Comparison of ENCODE assay signal across 8 cellular contexts in genomic region chr16:16021988-16022682, GRCh38.
DNase-seq lines count a peak whose midpoint lies in the region; ATAC-seq and TF ChIP-seq lines count a peak whose summit lies in the region.

No MANE protein-coding gene starts in this region.

- TF ChIP-seq EP300 in ovary (IDR thresholded peaks at IDR 0.05): no peak

- intact Hi-C loops in ovary (cut with DNase I): loop anchor here in 1 of 4 donors (5.0 to 10.0 kb wide), 2 partner anchors 70 to 103 kb away; no protein-coding TSS in a partner anchor

- H3K9me3 ChIP-seq in WERI-Rb-1 (ENCODE audit: severe bottlenecking) (no peaks in the 10 kb centered on the region), ovary (no peaks in the 10 kb centered on the region)

- TF ChIP-seq CTCF in AG09319 (IDR thresholded peaks at IDR 0.05; ENCODE audit: low read depth, low read length): no peak
- TF ChIP-seq CTCF in WERI-Rb-1 (IDR thresholded peaks at IDR 0.05; ENCODE audit: low read depth, low read length): no peak
- TF ChIP-seq CTCF in ovary (IDR thresholded peaks at IDR 0.05): no peak

- TF ChIP-seq POLR2A in ovary (IDR thresholded peaks at IDR 0.05): no peak

- H3K27me3 ChIP-seq in WERI-Rb-1 (ENCODE audit: insufficient read depth, low read depth, severe bottlenecking) (no peaks in the 10 kb centered on the region), ovary (no peaks in the 10 kb centered on the region)

- peaks cover 28% of the 10 kb centered on the region for H3K36me3 ChIP-seq in WERI-Rb-1
- H3K36me3 ChIP-seq in ovary: no peaks in the 10 kb centered on the region

- DNase-seq in AG09319 (ENCODE audit: extremely low read depth, low read depth) (peak; percentile 92), HT-29 (ENCODE audit: low spot score) (peak; percentile 95), WERI-Rb-1 (peak; percentile 94), glomerular visceral epithelial cell (ENCODE audit: extremely low spot score) (peak; percentile 93), ovary (peak; percentile 97 to 99 (median 97)), NCI-H1436 treated with DMSO at 0.1 percent for 48 hours (lab: John Stamatoyannopoulos, UW) (no peak)

- H3K4me3 ChIP-seq in WERI-Rb-1 (ENCODE audit: low read depth, low read length) (no peak overlapping the region), ovary (no peak overlapping the region)

- H3K4me1 ChIP-seq in ovary (ENCODE audit: insufficient read depth): peaks cover 13% of the 10 kb centered on the region

- 1 to 16% (median 3%) methylated on average over 8 to 10 of the region's 10 CpGs for WGBS in ovary, 3 donors

- peak overlapping the region; percentile 54 for H3K27ac ChIP-seq in WERI-Rb-1
- H3K27ac ChIP-seq in ovary: peak overlapping the region; percentile 38 to 62

- ATAC-seq in GM18873 (IDR thresholded peaks at IDR 0.05; ENCODE audit: low FRiP score, unreplicated experiment) (no peak), GM21423 (IDR thresholded peaks at IDR 0.05; ENCODE audit: unreplicated experiment) (no peak)
